Comparison of ENCODE assay signal across 8 cellular contexts in genomic region chrX:49840679-49841078, GRCh38. TPM values are rescaled to one million over a fixed set of nuclear protein-coding genes. Genes with fewer than 3 reads are reported as not detected.
DNase-seq lines count a peak whose midpoint lies in the region; TF ChIP-seq lines count a peak whose summit lies in the region.

No MANE protein-coding gene starts in this region.

- H3K4me3 ChIP-seq in HFF-Myc (replicated peaks; ENCODE audit: low read depth, low read length): no peak overlapping the region
- H3K4me3 ChIP-seq in epithelial cell of esophagus (ENCODE audit: low read length): no peak overlapping the region
- H3K4me3 ChIP-seq in testis: no peak overlapping the region

- H3K27ac Mint-ChIP-seq in activated CD4-positive, alpha-beta T cell treated with anti-CD3 and anti-CD28 coated beads, Interleukin-2, amount 10 ng/mL, durations not matched to agents 7 days and 5 days: no peak overlapping the region

- H3K9me3 ChIP-seq in testis: no peaks in the 10 kb centered on the region

- H3K36me3 Mint-ChIP-seq in activated CD4-positive, alpha-beta T cell treated with anti-CD3 and anti-CD28 coated beads, Interleukin-2, amount 10 ng/mL, durations not matched to agents 7 days and 5 days (ENCODE audit: low read depth): no peaks in the 10 kb centered on the region

- no peaks in the 10 kb centered on the region for H3K9me3 Mint-ChIP-seq in activated CD4-positive, alpha-beta T cell treated with anti-CD3 and anti-CD28 coated beads, Interleukin-2, amount 10 ng/mL, durations not matched to agents 7 days and 5 days

- intact Hi-C loops in testis (cut with DNase I; ENCODE audit: low total_unique reads): no loop called here

- H3K4me3 Mint-ChIP-seq in activated CD4-positive, alpha-beta T cell treated with anti-CD3 and anti-CD28 coated beads, Interleukin-2, amount 10 ng/mL, durations not matched to agents 7 days and 5 days: no peak overlapping the region

- H3K4me1 Mint-ChIP-seq in activated CD4-positive, alpha-beta T cell treated with anti-CD3 and anti-CD28 coated beads, Interleukin-2, amount 10 ng/mL, durations not matched to agents 7 days and 5 days: no peaks in the 10 kb centered on the region

- H3K27me3 ChIP-seq in testis: no peaks in the 10 kb centered on the region

- DNase-seq in DMS 273 treated with DMSO at 0.1 percent for 48 hours (lab: John Stamatoyannopoulos, UW) (peak; percentile 44), HFF-Myc (ENCODE audit: extremely low read depth, low read depth) (no peak), NCI-H2196 (lab: John Stamatoyannopoulos, UW; ENCODE audit: unreplicated experiment) (peak; percentile 78), epithelial cell of esophagus (ENCODE audit: low read depth) (peak; percentile 57), mucosa of gallbladder (ENCODE audit: low spot score) (peak; percentile 15), testis (peak; percentile 67), activated gamma-delta T cell (lab: John Stamatoyannopoulos, UW) (no peak)
- DNase-seq in activated CD4-positive, alpha-beta T cell treated with anti-CD3 and anti-CD28 coated beads, Interleukin-2, amount 10 ng/mL, durations not matched to agents 7 days and 5 days: peak; percentile 15

- POLR2A ChIA-PET in activated CD4-positive, alpha-beta T cell treated with anti-CD3 and anti-CD28 coated beads, Interleukin-2, amount 10 ng/mL, durations not matched to agents 7 days and 5 days (lab: Charles Lee): no interaction called here

- TF ChIP-seq POLR2A in testis (IDR thresholded peaks at IDR 0.05): no peak

- TF ChIP-seq CTCF in HFF-Myc (IDR thresholded peaks at IDR 0.05; ENCODE audit: low read depth, low read length, missing control alignments) (peak; percentile 52), epithelial cell of esophagus (IDR thresholded peaks at IDR 0.05; ENCODE audit: insufficient read depth, low read depth, low read length, missing control alignments) (peak; percentile 32), testis (IDR thresholded peaks at IDR 0.05) (no peak)

- H3K36me3 ChIP-seq in testis (ENCODE audit: low read depth, missing control alignments): no peaks in the 10 kb centered on the region

- CTCF ChIA-PET in activated CD4-positive, alpha-beta T cell treated with anti-CD3 and anti-CD28 coated beads, Interleukin-2, amount 10 ng/mL, durations not matched to agents 7 days and 5 days (lab: Charles Lee): no interaction called here

- peaks cover 3% of the 10 kb centered on the region for H3K27me3 Mint-ChIP-seq in activated CD4-positive, alpha-beta T cell treated with anti-CD3 and anti-CD28 coated beads, Interleukin-2, amount 10 ng/mL, durations not matched to agents 7 days and 5 days

- 69 to 72% methylated on average over 2 to 3 of the region's 3 CpGs for WGBS in testis, 2 donors

- H3K27ac ChIP-seq in testis: no peak overlapping the region

- no peaks in the 10 kb centered on the region for H3K4me1 ChIP-seq in testis

RNA-seq across cellular contexts. Expression of gene PAGE4, which starts 11.6 kb away (rescaled TPM):
- total RNA-seq in activated CD4-positive, alpha-beta T cell treated with anti-CD3 and anti-CD28 coated beads, Interleukin-2, amount 10 ng/mL, durations not matched to agents 7 days and 5 days: not detected
- total RNA-seq in mucosa of gallbladder: not detected
- 1 to 10 TPM in 1 of 2 donors, under 1 TPM in 1; 0.94 to 1.8 TPM for total RNA-seq in testis
- 31.7 TPM for polyA plus RNA-seq in testis (ENCODE audit: insufficient read depth, low read depth, low replicate concordance)

RNA-seq across cellular contexts. Expression of gene USP27X, which starts 38.6 kb away (rescaled TPM):
- 1 to 10 TPM; 2.1 to 2.4 TPM for total RNA-seq in activated CD4-positive, alpha-beta T cell treated with anti-CD3 and anti-CD28 coated beads, Interleukin-2, amount 10 ng/mL, durations not matched to agents 7 days and 5 days
- total RNA-seq in mucosa of gallbladder (2.6 TPM), testis (1 to 10 TPM; 2.4 to 4.3 TPM)
- polyA plus RNA-seq in testis (ENCODE audit: insufficient read depth, low read depth, low replicate concordance): 3.6 TPM

Comparison
In these comparisons a context has a peak if more than half of its experiments do, and no peak if none do; other contexts are left out.
1. DNase-seq: peak in DMS 273 treated with DMSO at 0.1 percent for 48 hours (single experiment), NCI-H2196 (single experiment), activated CD4-positive, alpha-beta T cell treated with anti-CD3 and anti-CD28 coated beads, Interleukin-2, amount 10 ng/mL, durations not matched to agents 7 days and 5 days (single experiment), epithelial cell of esophagus (single experiment), mucosa of gallbladder (single experiment) and testis (single experiment); none in HFF-Myc (single experiment) and activated gamma-delta T cell (single experiment).
2. CTCF ChIP-seq: peak in HFF-Myc (single experiment) and epithelial cell of esophagus (single experiment); none in testis (0 of 3).